8 cellular contexts compared by ENCODE assay signal in genomic region chr6:53359088-53359842, GRCh38. TPM values are rescaled to one million over a fixed set of nuclear protein-coding genes. Genes with fewer than 3 reads are reported as not detected.
DNase-seq lines count a peak whose midpoint lies in the region; ATAC-seq lines count a peak whose summit lies in the region.

No MANE protein-coding gene starts in this region.

- H3K36me3 Mint-ChIP-seq in natural killer cell treated with Interleukin-12 subunit alpha and Interleukin-12 subunit beta and Interleukin-15 and Interleukin-18, amount 100 ng/mL, for 72 hours = no peaks in the 10 kb centered on the region

- peak overlapping the region; percentile 88 for H2AFZ ChIP-seq in GM23248

- peak overlapping the region; percentile 88 for H3K9ac ChIP-seq in GM23248

- H3K27ac Mint-ChIP-seq in natural killer cell treated with Interleukin-12 subunit alpha and Interleukin-12 subunit beta and Interleukin-15 and Interleukin-18, amount 100 ng/mL, for 72 hours = peak overlapping the region; percentile 98

- no peaks in the 10 kb centered on the region for H4K20me1 ChIP-seq in GM23248 (ENCODE audit: insufficient read depth)

- peak overlapping the region; percentile 82 for H3K4me2 ChIP-seq in GM23248 (ENCODE audit: unreplicated experiment)

- no peaks in the 10 kb centered on the region for H3K9me2 ChIP-seq in GM23248 (ENCODE audit: insufficient read depth)

- H3F3A ChIP-seq in GM23248 (ENCODE audit: insufficient read depth) = peaks cover 34% of the 10 kb centered on the region

- H3K27me3 ChIP-seq in GM23248 (replicated peaks; ENCODE audit: insufficient read depth) = no peaks in the 10 kb centered on the region

- in situ Hi-C loops in GM23248 (cut with MboI) = no loop called here

- H3K4me1 Mint-ChIP-seq in natural killer cell treated with Interleukin-12 subunit alpha and Interleukin-12 subunit beta and Interleukin-15 and Interleukin-18, amount 100 ng/mL, for 72 hours (ENCODE audit: low read depth in 2 of 2) = peaks cover 37 to 42% of the 10 kb centered on the region in 2 donors

- H3K9me3 Mint-ChIP-seq in natural killer cell treated with Interleukin-12 subunit alpha and Interleukin-12 subunit beta and Interleukin-15 and Interleukin-18, amount 100 ng/mL, for 72 hours = no peaks in the 10 kb centered on the region

- peak; percentile 97 to 98 for ATAC-seq in natural killer cell treated with Interleukin-12 subunit alpha and Interleukin-12 subunit beta and Interleukin-15 and Interleukin-18, amount 100 ng/mL, for 72 hours

- H3K4me3 Mint-ChIP-seq in natural killer cell treated with Interleukin-12 subunit alpha and Interleukin-12 subunit beta and Interleukin-15 and Interleukin-18, amount 100 ng/mL, for 72 hours = peak overlapping the region; percentile 94

- H3K27me3 Mint-ChIP-seq in natural killer cell treated with Interleukin-12 subunit alpha and Interleukin-12 subunit beta and Interleukin-15 and Interleukin-18, amount 100 ng/mL, for 72 hours = no peaks in the 10 kb centered on the region

- peak overlapping the region; percentile 73 for H3K4me3 ChIP-seq in GM23248

- no peaks in the 10 kb centered on the region for H3K36me3 ChIP-seq in GM23248 (ENCODE audit: low read depth)

- DNase-seq in EH (ENCODE audit: low read depth) (peak; percentile 97), GM23248 (peak; percentile 98), Kasumi-1 (lab: John Stamatoyannopoulos, UW) (peak; percentile 58 to 71), RPMI7951 (ENCODE audit: low read depth) (peak; percentile 96), fibroblast of peridontal ligament (ENCODE audit: extremely low read depth) (peak; percentile 94)
- peak; percentile 90 for DNase-seq in activated effector memory CD4-positive, alpha-beta T cell treated with Interleukin-2 at 50 U/mL for 16 hours
- DNase-seq in natural killer cell treated with Interleukin-12 subunit alpha and Interleukin-12 subunit beta and Interleukin-15 and Interleukin-18, amount 100 ng/mL, for 72 hours (ENCODE audit: low spot score) = peak; percentile 95
- DNase-seq in stimulated activated naive CD4-positive, alpha-beta T cell (lab: John Stamatoyannopoulos, UW) = peak; percentile 75 to 87 (median 84)

- no peaks in the 10 kb centered on the region for H3K79me2 ChIP-seq in GM23248 (ENCODE audit: insufficient read depth)

- H3K4me1 ChIP-seq in GM23248 (ENCODE audit: insufficient read depth) = peaks cover 32% of the 10 kb centered on the region

- H3K27ac ChIP-seq in GM23248 = peak overlapping the region; percentile 94

- no peaks in the 10 kb centered on the region for H3K9me3 ChIP-seq in GM23248 (ENCODE audit: low read depth)

- WGBS in GM23248 (ENCODE audit: low coverage in 1 of 2, low lambda C conversion rate in 2 of 2, missing lambda C conversion rate in 2 of 2), 2 experiments = 1 to 2% methylated on average over 47 to 72 of the region's 74 CpGs

RNA-seq across cellular contexts. Expression of gene ELOVL5, which starts 10.5 kb away (rescaled TPM):
- total RNA-seq in GM23248 (2014; rRNA removed; shearing (Covaris generic)) = 60.3 and 70.8 TPM in 2 replicates
- 86.8 and 87.3 TPM in 2 replicates for polyA plus RNA-seq in GM23248 (2016; fragmentation: Nextera tagmentation; extraction: Ambion mirVana)
- 71.0 and 91.3 TPM in 2 replicates for total RNA-seq in RPMI7951 (2014; rRNA removed; shearing (Covaris generic))
- 100 to 1,000 TPM; 130 to 136 TPM for total RNA-seq in natural killer cell treated with Interleukin-12 subunit alpha and Interleukin-12 subunit beta and Interleukin-15 and Interleukin-18, amount 100 ng/mL, for 72 hours

Comparison
In these comparisons a context has a peak if more than half of its experiments do, and no peak if none do; other contexts are left out.
1. Peak in every context shown above with its lines: DNase-seq, ATAC-seq, H3K4me3 ChIP-seq and H3K27ac ChIP-seq.